Comparison of ENCODE assay signal across 1 cellular context in the genomic region with DNA sequence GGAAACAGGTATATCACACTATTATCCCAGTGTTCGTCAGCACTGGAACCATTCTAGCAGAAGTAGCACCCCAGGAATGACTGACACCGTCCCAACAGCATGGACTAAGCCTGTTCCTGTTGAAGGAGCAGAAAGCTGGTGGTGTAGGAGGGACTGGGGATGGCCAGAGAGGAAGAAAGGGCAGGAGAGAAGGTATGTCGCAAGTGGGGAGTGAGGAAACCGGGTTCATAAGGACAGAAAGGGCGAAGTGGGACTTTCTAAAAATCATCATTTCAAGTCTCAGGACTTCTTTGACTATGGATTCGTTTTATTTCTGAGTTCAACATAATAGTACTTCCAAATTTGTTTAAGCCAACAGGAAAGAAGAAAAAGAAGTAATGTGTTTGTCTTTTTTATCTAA.
A peak's percentile ranks its signal among the peaks of the same experiment; 100 is the strongest.
TF ChIP-seq lines count a peak whose summit lies in the region.

No MANE protein-coding gene starts in this region.

TF ChIP-seq in HepG2, 621 proteins besides CTCF, POLR2A, EP300 and RAD21:
- TF ChIP-seq, protein P1, sequence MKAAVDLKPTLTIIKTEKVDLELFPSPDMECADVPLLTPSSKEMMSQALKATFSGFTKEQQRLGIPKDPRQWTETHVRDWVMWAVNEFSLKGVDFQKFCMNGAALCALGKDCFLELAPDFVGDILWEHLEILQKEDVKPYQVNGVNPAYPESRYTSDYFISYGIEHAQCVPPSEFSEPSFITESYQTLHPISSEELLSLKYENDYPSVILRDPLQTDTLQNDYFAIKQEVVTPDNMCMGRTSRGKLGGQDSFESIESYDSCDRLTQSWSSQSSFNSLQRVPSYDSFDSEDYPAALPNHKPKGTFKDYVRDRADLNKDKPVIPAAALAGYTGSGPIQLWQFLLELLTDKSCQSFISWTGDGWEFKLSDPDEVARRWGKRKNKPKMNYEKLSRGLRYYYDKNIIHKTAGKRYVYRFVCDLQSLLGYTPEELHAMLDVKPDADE (CRISPR knock-in tag; IDR thresholded peaks at IDR 0.05), result no peak
- TF ChIP-seq CREB1 (IDR thresholded peaks at IDR 0.05) (no peak), CREB1 (CRISPR knock-in tag; IDR thresholded peaks at IDR 0.05) (no peak), ZNF788 (CRISPR knock-in tag; IDR thresholded peaks at IDR 0.05; ENCODE audit: borderline replicate concordance) (no peak), FIP1L1 (IDR thresholded peaks at IDR 0.05; ENCODE audit: borderline replicate concordance, insufficient read depth, low read depth, low read length) (no peak), CEBPB (IDR thresholded peaks at IDR 0.05; ENCODE audit: borderline replicate concordance, low read depth, low read length) (peak; percentile 35; the same call in 1 of the 2 replicates), FOXO1 (CRISPR knock-in tag; IDR thresholded peaks at IDR 0.05) (no peak), KDM6A (CRISPR knock-in tag; IDR thresholded peaks at IDR 0.05; ENCODE audit: low read depth) (no peak), PAWR (CRISPR knock-in tag; IDR thresholded peaks at IDR 0.05; ENCODE audit: borderline replicate concordance) (no peak)
